Comparison of ENCODE assay signal across 13 cellular contexts in the genomic region with DNA sequence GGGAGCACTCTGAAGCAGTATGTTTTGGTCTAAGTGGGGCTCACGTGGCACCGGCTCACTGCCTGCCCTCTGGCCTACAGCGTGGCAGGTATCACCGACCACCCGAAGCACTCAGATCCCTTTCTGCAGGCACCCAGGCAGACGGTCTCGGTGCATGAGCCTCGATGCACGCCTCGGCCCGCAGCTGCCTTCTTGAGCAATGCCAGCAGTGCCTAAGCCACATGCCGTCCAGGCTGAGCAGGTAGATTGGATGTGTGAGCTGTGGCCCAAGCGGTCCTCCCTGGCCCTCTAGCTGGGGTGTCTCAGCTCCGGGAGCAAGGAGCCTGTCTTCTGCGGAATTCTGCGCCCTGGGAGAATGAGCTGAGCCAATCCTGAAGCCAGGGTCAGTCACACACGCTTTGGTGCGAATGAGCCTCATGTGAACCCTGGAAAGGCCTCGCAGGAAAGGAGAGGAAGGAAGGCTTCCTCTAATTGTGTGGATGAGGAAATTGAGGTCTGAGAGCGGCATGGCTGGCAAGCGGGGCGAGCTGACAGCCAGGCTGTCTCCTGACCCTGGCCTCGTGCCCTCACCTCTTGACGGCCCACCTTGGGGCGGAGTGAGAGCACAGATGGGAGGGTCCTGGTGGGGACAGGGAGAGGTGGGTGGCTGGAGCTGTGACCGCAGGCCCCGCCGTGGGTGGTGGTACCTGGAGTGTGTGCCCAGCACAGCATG. TPM values are rescaled to one million over a fixed set of nuclear protein-coding genes. Genes with fewer than 3 reads are reported as not detected.
DNase-seq lines count a peak whose midpoint lies in the region; ATAC-seq, FAIRE-seq and TF ChIP-seq lines count a peak whose summit lies in the region.
"Had no signal": no experiment of that assay in that cellular context is flagged by ENCODE, and none has a peak within 500 bp of the region (broad histone marks: within the 10 kb centered on the region; RNA-seq: fewer than 3 reads in every experiment).

No MANE protein-coding gene starts in this region.

- intact Hi-C loops in endothelial cell of umbilical vein (cut with micrococcal nuclease), result loop anchor here (1.0 to 5.0 kb wide), 5 partner anchors 12 to 1003 kb away; partner anchors contain the start of gene SURF6

- ATAC-seq in upper lobe of left lung (ENCODE audit: low FRiP score in 2 of 2), result peak; percentile 19 to 51
- ATAC-seq in GM19035 (IDR thresholded peaks at IDR 0.05; ENCODE audit: unreplicated experiment), result no peak
- no peak for ATAC-seq in foreskin keratinocyte

- H3K9me1 ChIP-seq in endothelial cell of umbilical vein (replicated peaks; ENCODE audit: control insufficient read depth, extremely low read depth, insufficient read depth, low read length), result no peaks in the 10 kb centered on the region

- H3K4me1 ChIP-seq in Peyer's patch (peaks cover 0 to 99% (median 27%) of the 10 kb centered on the region in 4 donors), endothelial cell of umbilical vein (ENCODE audit: control insufficient read depth, extremely low read depth, insufficient read depth, low read length) (peaks cover 45% of the 10 kb centered on the region), upper lobe of left lung (peaks cover 94 to 98% (median 95%) of the 10 kb centered on the region in 4 donors), foreskin keratinocyte (peaks cover 3% of the 10 kb centered on the region), smooth muscle cell (ENCODE audit: low read depth) (peaks cover 5% of the 10 kb centered on the region)

- H3K9me3 ChIP-seq in Peyer's patch (no peaks in the 10 kb centered on the region), endothelial cell of umbilical vein (replicated peaks; ENCODE audit: control insufficient read depth, insufficient read depth, low read length) (no peaks in the 10 kb centered on the region), upper lobe of left lung (no peaks in the 10 kb centered on the region), smooth muscle cell (replicated peaks; ENCODE audit: low read depth) (no peaks in the 10 kb centered on the region)

- CTCF ChIA-PET in endothelial cell of umbilical vein (lab: Charles Lee), result interaction anchor here (0.6 to 2.2 kb wide), 9 partner anchors 10 to 178 kb away, joined by 3 to 8 read pairs (median 5); no protein-coding TSS in a partner anchor

- peak; percentile 99 for FAIRE-seq in endothelial cell of umbilical vein (lab: Jason Lieb, UNC)
- FAIRE-seq: GM18507 had no signal

- peak overlapping the region; percentile 48 for H3K27ac Mint-ChIP-seq in nephron progenitor cell
- H3K27ac Mint-ChIP-seq: activated naive CD8-positive, alpha-beta T cell treated with anti-CD3 and anti-CD28 coated beads, Interleukin-2, amount 10 ng/mL, durations not matched to agents 7 days and 5 days had no signal

- H3K4me3 Mint-ChIP-seq in nephron progenitor cell, result no peak overlapping the region
- H3K4me3 Mint-ChIP-seq: activated naive CD8-positive, alpha-beta T cell treated with anti-CD3 and anti-CD28 coated beads, Interleukin-2, amount 10 ng/mL, durations not matched to agents 7 days and 5 days had no signal

- H3K36me3 ChIP-seq in Peyer's patch, result no peaks in the 10 kb centered on the region
- H3K36me3 ChIP-seq in endothelial cell of umbilical vein (ENCODE audit: control insufficient read depth in 2 of 2, extremely low read depth in 1 of 2, insufficient read depth in 2 of 2, low read length in 2 of 2), result no peaks in the 10 kb centered on the region
- no peaks in the 10 kb centered on the region for H3K36me3 ChIP-seq in upper lobe of left lung
- H3K36me3 ChIP-seq in smooth muscle cell (ENCODE audit: low read depth), result no peaks in the 10 kb centered on the region

- no peak for TF ChIP-seq EP300 in upper lobe of left lung (IDR thresholded peaks at IDR 0.05)

- POLR2A ChIA-PET in endothelial cell of umbilical vein (lab: Charles Lee), result interaction anchor here (0.6 to 1.2 kb wide), 2 partner anchors 52 to 73 kb away, joined by 3 to 4 read pairs; no protein-coding TSS in a partner anchor

- WGBS in upper lobe of left lung, 2 donors, result 49 to 54% methylated on average over 18 to 25 of the region's 28 CpGs
- 95% methylated on average over 28 of the region's 28 CpGs for WGBS in smooth muscle cell (ENCODE audit: low lambda C conversion rate)

- H3K9ac ChIP-seq in endothelial cell of umbilical vein (replicated peaks; ENCODE audit: extremely low read depth, insufficient read depth, low read length) (peak overlapping the region; percentile 28), smooth muscle cell (ENCODE audit: low read depth) (no peak overlapping the region)

- H2AFZ ChIP-seq in endothelial cell of umbilical vein (ENCODE audit: low read depth, low read length) (no peak overlapping the region), smooth muscle cell (ENCODE audit: low read depth) (no peak overlapping the region)

- H3K4me1 Mint-ChIP-seq in nephron progenitor cell, result peaks cover 38% of the 10 kb centered on the region

- H3K4me2 ChIP-seq in endothelial cell of umbilical vein (ENCODE audit: insufficient read depth, low read length) (peak overlapping the region; percentile 23), smooth muscle cell (no peak overlapping the region)

- H3K79me2 ChIP-seq in endothelial cell of umbilical vein (ENCODE audit: control insufficient read depth, insufficient read depth, low read length), result peaks cover 58% of the 10 kb centered on the region
- peaks cover 96% of the 10 kb centered on the region for H3K79me2 ChIP-seq in smooth muscle cell (ENCODE audit: low read depth)

- H3K27me3 ChIP-seq in Peyer's patch, result no peaks in the 10 kb centered on the region
- H3K27me3 ChIP-seq in endothelial cell of umbilical vein (ENCODE audit: control insufficient read depth in 2 of 2, insufficient read depth in 2 of 2, low read length in 2 of 2), result no peaks in the 10 kb centered on the region
- H3K27me3 ChIP-seq in upper lobe of left lung, result no peaks in the 10 kb centered on the region
- no peaks in the 10 kb centered on the region for H3K27me3 ChIP-seq in foreskin keratinocyte
- no peaks in the 10 kb centered on the region for H3K27me3 ChIP-seq in smooth muscle cell (ENCODE audit: low read depth)

- H3K4me3 ChIP-seq in Peyer's patch (no peak overlapping the region), endothelial cell of umbilical vein (replicated peaks in 1 of 3; ENCODE audit: insufficient read depth in 1 of 3, low read depth in 1 of 3, low read length in 3 of 3) (no peak overlapping the region), upper lobe of left lung (peak overlapping the region in 1 of 4 donors; percentile 1), smooth muscle cell (no peak overlapping the region)

- H3K27ac ChIP-seq in Peyer's patch (peak overlapping the region; percentile 13 to 85 (median 62)), endothelial cell of umbilical vein (ENCODE audit: insufficient read depth, low read depth, low read length) (peak overlapping the region; percentile 86), upper lobe of left lung (peak overlapping the region; percentile 74 to 90 (median 76)), foreskin keratinocyte (no peak overlapping the region), smooth muscle cell (ENCODE audit: low read depth) (no peak overlapping the region)
- H3K27ac ChIP-seq: epithelial cell of prostate had no signal

- no peak for DNase-seq in Peyer's patch
- DNase-seq in endothelial cell of umbilical vein (ENCODE audit: low read depth, low spot score), result peak; percentile 90
- no peak for DNase-seq in nephron progenitor cell
- DNase-seq in upper lobe of left lung, result peak in 1 of 2 donors; percentile 63
- DNase-seq in foreskin keratinocyte, result no peak
- DNase-seq in smooth muscle cell (lab: John Stamatoyannopoulos, UW; ENCODE audit: unreplicated experiment), result no peak
- DNase-seq: activated CD4-positive, alpha-beta T cell treated with anti-CD3 and anti-CD28 coated beads, Interleukin-2, amount 50 U/mL, for 4 hours; activated naive CD8-positive, alpha-beta T cell treated with anti-CD3 and anti-CD28 coated beads, Interleukin-2, amount 10 ng/mL, durations not matched to agents 7 days and 5 days; NCI-H2171 treated with DMSO at 0.1 percent for 48 hours; SHP77 had no signal

- no peaks in the 10 kb centered on the region for H3F3A ChIP-seq in smooth muscle cell (ENCODE audit: low read depth)

- H3K27me3 Mint-ChIP-seq in nephron progenitor cell (ENCODE audit: low read depth, poor library complexity), result peaks cover 3% of the 10 kb centered on the region

- TF ChIP-seq CTCF in Peyer's patch (IDR thresholded peaks at IDR 0.05) (no peak), endothelial cell of umbilical vein (IDR thresholded peaks at IDR 0.05; ENCODE audit: extremely low read depth in 1 of 2, insufficient read depth in 1 of 2, low read depth in 1 of 2, low read length in 2 of 2) (no peak), nephron progenitor cell (IDR thresholded peaks at IDR 0.05) (no peak), upper lobe of left lung (IDR thresholded peaks at IDR 0.05) (no peak), foreskin keratinocyte (conservative IDR thresholded peaks at IDR 0.05) (no peak), smooth muscle cell (IDR thresholded peaks at IDR 0.05; ENCODE audit: borderline replicate concordance, insufficient read depth, poor library complexity, severe bottlenecking) (no peak)

- BruUV-seq in endothelial cell of umbilical vein (replicated peaks; lab: Mats Ljungman, UMichigan), result no TSS peak

- no peaks in the 10 kb centered on the region for H4K20me1 ChIP-seq in endothelial cell of umbilical vein (replicated peaks; ENCODE audit: control insufficient read depth, extremely low read depth, insufficient read depth, low read length)
- peaks cover 100% of the 10 kb centered on the region for H4K20me1 ChIP-seq in smooth muscle cell (ENCODE audit: low read depth)

- dilution Hi-C loops in endothelial cell of umbilical vein (cut with MboI; ENCODE audit: extremely low pct_ligation_motif_present, low sequenced_read_pairs), result no loop called here

- no peaks in the 10 kb centered on the region for H3K36me3 Mint-ChIP-seq in nephron progenitor cell (ENCODE audit: low read depth)
- H3K36me3 Mint-ChIP-seq: activated naive CD8-positive, alpha-beta T cell treated with anti-CD3 and anti-CD28 coated beads, Interleukin-2, amount 10 ng/mL, durations not matched to agents 7 days and 5 days had no signal

- TF ChIP-seq POLR2A in Peyer's patch (IDR thresholded peaks at IDR 0.05) (no peak), endothelial cell of umbilical vein (IDR thresholded peaks at IDR 0.05; ENCODE audit: low read depth, low read length) (no peak), upper lobe of left lung (IDR thresholded peaks at IDR 0.05) (no peak)

- no peaks in the 10 kb centered on the region for H3K9me3 Mint-ChIP-seq in nephron progenitor cell
- H3K9me3 Mint-ChIP-seq: activated naive CD8-positive, alpha-beta T cell treated with anti-CD3 and anti-CD28 coated beads, Interleukin-2, amount 10 ng/mL, durations not matched to agents 7 days and 5 days had no signal

RNA-seq across cellular contexts. Expression of gene RXRA, which starts 14.4 kb away (rescaled TPM):
- total RNA-seq in Peyer's patch (10 to 100 TPM; 54.5 to 83.6 (median 65.4) TPM), endothelial cell of umbilical vein (37.4 and 38.9 TPM in 2 replicates), upper lobe of left lung (10 to 100 TPM; 43.8 to 92.7 (median 74.1) TPM), foreskin keratinocyte (24.1 and 25.2 TPM in 2 replicates), smooth muscle cell (8.9 and 13.7 TPM in 2 replicates)
- polyA plus RNA-seq in endothelial cell of umbilical vein (14.9 and 15.4 TPM in 2 replicates), foreskin keratinocyte (16.5 and 18.3 TPM in 2 replicates), smooth muscle cell (23.1 and 25.3 TPM in 2 replicates)
- 13.0 and 17.0 TPM in 2 replicates for polyA plus RNA-seq in endothelial cell of umbilical vein (2011; cell fraction: cytosol; rRNA removed)
- polyA plus RNA-seq in endothelial cell of umbilical vein (2011; cell fraction: nucleus; rRNA removed), result 14.6 and 14.9 TPM in 2 replicates
- 20.7 and 26.0 TPM in 2 replicates for polyA plus RNA-seq in endothelial cell of umbilical vein (2012)
- 13.7 and 18.4 TPM in 2 replicates for polyA minus RNA-seq in endothelial cell of umbilical vein
- 25.0 TPM for polyA minus RNA-seq in endothelial cell of umbilical vein (2011; cell fraction: cytosol; rRNA and poly(A)+ RNA removed)
- 10.7 and 20.4 TPM in 2 replicates for polyA minus RNA-seq in endothelial cell of umbilical vein (2011; cell fraction: nucleus; rRNA and poly(A)+ RNA removed)

Comparison
In these comparisons a context has a peak if more than half of its experiments do, and no peak if none do; other contexts are left out.
1. H3K27ac ChIP-seq: peak in Peyer's patch (4 of 4), endothelial cell of umbilical vein (single experiment) and upper lobe of left lung (4 of 4); none in foreskin keratinocyte (single experiment) and smooth muscle cell (single experiment).
2. ATAC-seq: peak in upper lobe of left lung (2 of 2); none in GM19035 (single experiment) and foreskin keratinocyte (single experiment).